ENCODE assay signal across 9 cellular contexts in genomic region chr13:48562296-48563066, GRCh38. TPM values are rescaled to one million over a fixed set of nuclear protein-coding genes. Genes with fewer than 3 reads are reported as not detected.
DNase-seq lines count a peak whose midpoint lies in the region; ATAC-seq, FAIRE-seq and TF ChIP-seq lines count a peak whose summit lies in the region.
"Had no signal": no experiment of that assay in that cellular context is flagged by ENCODE, and none has a peak within 500 bp of the region (broad histone marks: within the 10 kb centered on the region; RNA-seq: fewer than 3 reads in every experiment).

No MANE protein-coding gene starts in this region.

- H3K27ac ChIP-seq in CD4-positive, alpha-beta T cell (ENCODE audit: low read depth, low read length), result no peak overlapping the region

- peak overlapping the region; percentile 11 for H3K4me3 Mint-ChIP-seq in CD4-positive, alpha-beta T cell
- H3K4me3 Mint-ChIP-seq in IgD-negative memory B cell, result peak overlapping the region in 2 of 4 donors; percentile 3 to 13
- H3K4me3 Mint-ChIP-seq in activated CD8-positive, alpha-beta T cell treated with anti-CD3 and anti-CD28 coated beads, Interleukin-2, amount 10 ng/mL, durations not matched to agents 7 days and 5 days, result peak overlapping the region; percentile 70
- H3K4me3 Mint-ChIP-seq in naive thymus-derived CD8-positive, alpha-beta T cell, result peak overlapping the region in 8 of 10 donors; percentile 16 to 55 (median 43)

- H3K27ac Mint-ChIP-seq in CD4-positive, alpha-beta T cell, result peak overlapping the region; percentile 6
- peak overlapping the region in 2 of 3 donors; percentile 2 to 78 for H3K27ac Mint-ChIP-seq in IgD-negative memory B cell
- peak overlapping the region; percentile 90 for H3K27ac Mint-ChIP-seq in activated CD8-positive, alpha-beta T cell treated with anti-CD3 and anti-CD28 coated beads, Interleukin-2, amount 10 ng/mL, durations not matched to agents 7 days and 5 days
- H3K27ac Mint-ChIP-seq in naive thymus-derived CD8-positive, alpha-beta T cell, result peak overlapping the region in 3 of 10 donors; percentile 23 to 64 (median 35)

- no peak for FAIRE-seq in H54 (lab: Jason Lieb, UNC)
- FAIRE-seq: endometrium had no signal

- intact Hi-C loops in CD4-positive, alpha-beta T cell (cut with DNase I, micrococcal nuclease), result loop anchor here in 1 of 2 experiments (1.0 to 5.0 kb wide), 3 partner anchors 30 to 150 kb away; partner anchors contain the start of genes LPAR6 and RCBTB2

- ATAC-seq in CD4-positive, alpha-beta T cell (ENCODE audit: poor library complexity), result peak; percentile 98
- peak; percentile 96 for ATAC-seq in GM21367 (IDR thresholded peaks at IDR 0.05; ENCODE audit: unreplicated experiment)
- peak; percentile 94 for ATAC-seq in activated CD8-positive, alpha-beta T cell treated with anti-CD3 and anti-CD28 coated beads, Interleukin-2, amount 10 ng/mL, durations not matched to agents 7 days and 5 days
- peak; percentile 100 for ATAC-seq in naive thymus-derived CD8-positive, alpha-beta T cell

- peaks cover 29% of the 10 kb centered on the region for H3K27me3 Mint-ChIP-seq in CD4-positive, alpha-beta T cell
- H3K27me3 Mint-ChIP-seq in IgD-negative memory B cell, result peaks cover 59% of the 10 kb centered on the region
- peaks cover 14% of the 10 kb centered on the region for H3K27me3 Mint-ChIP-seq in activated CD8-positive, alpha-beta T cell treated with anti-CD3 and anti-CD28 coated beads, Interleukin-2, amount 10 ng/mL, durations not matched to agents 7 days and 5 days (ENCODE audit: low read depth)
- peaks cover 33 to 72% (median 46%) of the 10 kb centered on the region in 5 donors for H3K27me3 Mint-ChIP-seq in naive thymus-derived CD8-positive, alpha-beta T cell

- DNase-seq in CD4-positive, alpha-beta T cell, result peak; percentile 25 to 66 (median 42)
- DNase-seq in activated CD8-positive, alpha-beta T cell treated with anti-CD3 and anti-CD28 coated beads, Interleukin-2, amount 10 ng/mL, durations not matched to agents 7 days and 5 days, result peak; percentile 93
- DNase-seq in naive thymus-derived CD8-positive, alpha-beta T cell, result peak in 9 of 10 donors; percentile 53 to 87 (median 78)
- no peak for DNase-seq in mesenteric fat pad (ENCODE audit: low spot score)
- no peak for DNase-seq in H54 (ENCODE audit: insufficient read length, low spot score)
- no peak for DNase-seq in LoVo (ENCODE audit: low spot score)

- CTCF ChIA-PET in CD4-positive, alpha-beta T cell (lab: Charles Lee), result interaction anchor here (0.7 to 1.3 kb wide), 3 partner anchors 17 to 319 kb away, joined by 3 to 8 read pairs (median 4); no protein-coding TSS in a partner anchor
- CTCF ChIA-PET in activated CD8-positive, alpha-beta T cell treated with anti-CD3 and anti-CD28 coated beads, Interleukin-2, amount 10 ng/mL, durations not matched to agents 7 days and 5 days (lab: Charles Lee), result interaction anchor here (0.9 to 4.0 kb wide), 10 partner anchors 13 to 524 kb away, joined by 3 to 29 read pairs (median 3); partner anchors contain the start of genes NUDT15 and RCBTB2

- TF ChIP-seq POLR2A in H54 (IDR thresholded peaks at IDR 0.05; ENCODE audit: low read depth, low read length), result no peak

- POLR2A ChIA-PET in CD4-positive, alpha-beta T cell (lab: Charles Lee), result interaction anchor here (0.6 to 5.9 kb wide), 20 partner anchors 8 to 1024 kb away, joined by 3 to 118 read pairs (median 4); partner anchors contain the start of genes LPAR6, MED4, NUDT15 and RCBTB2
- POLR2A ChIA-PET in activated CD8-positive, alpha-beta T cell treated with anti-CD3 and anti-CD28 coated beads, Interleukin-2, amount 10 ng/mL, durations not matched to agents 7 days and 5 days (lab: Charles Lee), result interaction anchor here (1.9 to 3.1 kb wide), 2 partner anchors 30 to 57 kb away, joined by 6 to 23 read pairs; partner anchors contain the start of gene RCBTB2
- POLR2A ChIA-PET in naive thymus-derived CD8-positive, alpha-beta T cell (lab: Charles Lee), result interaction anchor here (0.7 to 2.8 kb wide), 5 partner anchors 29 to 118 kb away, joined by 3 to 33 read pairs (median 3); partner anchors contain the start of gene RCBTB2

- no peak for TF ChIP-seq CTCF in CD4-positive, alpha-beta T cell (IDR thresholded peaks at IDR 0.05)

- no peaks in the 10 kb centered on the region for H3K27me3 ChIP-seq in CD4-positive, alpha-beta T cell (ENCODE audit: control insufficient read depth, insufficient read depth, low read length)

- no peaks in the 10 kb centered on the region for H3K36me3 Mint-ChIP-seq in CD4-positive, alpha-beta T cell (ENCODE audit: low read depth)
- no peaks in the 10 kb centered on the region for H3K36me3 Mint-ChIP-seq in IgD-negative memory B cell
- H3K36me3 Mint-ChIP-seq in activated CD8-positive, alpha-beta T cell treated with anti-CD3 and anti-CD28 coated beads, Interleukin-2, amount 10 ng/mL, durations not matched to agents 7 days and 5 days (ENCODE audit: low read depth), result peaks cover 51% of the 10 kb centered on the region
- peaks cover 0 to 4% (median 0%) of the 10 kb centered on the region in 3 donors for H3K36me3 Mint-ChIP-seq in naive thymus-derived CD8-positive, alpha-beta T cell

- no peaks in the 10 kb centered on the region for H3K9me3 ChIP-seq in CD4-positive, alpha-beta T cell (ENCODE audit: control insufficient read depth, low read length)

- H3K4me1 Mint-ChIP-seq in CD4-positive, alpha-beta T cell (ENCODE audit: low read depth), result peaks cover 59% of the 10 kb centered on the region
- peaks cover 9 to 16% (median 13%) of the 10 kb centered on the region in 3 donors for H3K4me1 Mint-ChIP-seq in IgD-negative memory B cell
- H3K4me1 Mint-ChIP-seq in activated CD8-positive, alpha-beta T cell treated with anti-CD3 and anti-CD28 coated beads, Interleukin-2, amount 10 ng/mL, durations not matched to agents 7 days and 5 days (ENCODE audit: low read depth), result peaks cover 77% of the 10 kb centered on the region
- peaks cover 12 to 51% (median 25%) of the 10 kb centered on the region in 4 donors for H3K4me1 Mint-ChIP-seq in naive thymus-derived CD8-positive, alpha-beta T cell

- no peaks in the 10 kb centered on the region for H3K9me3 Mint-ChIP-seq in CD4-positive, alpha-beta T cell
- peaks cover 3 to 21% (median 19%) of the 10 kb centered on the region in 3 donors for H3K9me3 Mint-ChIP-seq in IgD-negative memory B cell
- peaks cover 31% of the 10 kb centered on the region for H3K9me3 Mint-ChIP-seq in activated CD8-positive, alpha-beta T cell treated with anti-CD3 and anti-CD28 coated beads, Interleukin-2, amount 10 ng/mL, durations not matched to agents 7 days and 5 days (ENCODE audit: insufficient read depth)
- H3K9me3 Mint-ChIP-seq in naive thymus-derived CD8-positive, alpha-beta T cell, result no peaks in the 10 kb centered on the region

RNA-seq across cellular contexts. Expression of gene RCBTB2, which starts 29.6 kb away (rescaled TPM):
- 1 to 10 TPM; 6.1 to 6.5 TPM for total RNA-seq in CD4-positive, alpha-beta T cell
- 3.5 TPM for polyA plus RNA-seq in IgD-negative memory B cell
- 10 to 100 TPM; 31.0 to 31.5 TPM for total RNA-seq in activated CD8-positive, alpha-beta T cell treated with anti-CD3 and anti-CD28 coated beads, Interleukin-2, amount 10 ng/mL, durations not matched to agents 7 days and 5 days
- 1 to 10 TPM; 8.1 to 9.8 TPM for total RNA-seq in naive thymus-derived CD8-positive, alpha-beta T cell
- 10 to 100 TPM in 1 of 3 donors, 1 to 10 TPM in 2; 6.3 to 17.6 (median 6.3) TPM for polyA plus RNA-seq in naive thymus-derived CD8-positive, alpha-beta T cell
- total RNA-seq in mesenteric fat pad, result 11.8 TPM

Comparison
In these comparisons a context has a peak if more than half of its experiments do, and no peak if none do; other contexts are left out.
1. DNase-seq: peak in CD4-positive, alpha-beta T cell (10 of 10), activated CD8-positive, alpha-beta T cell treated with anti-CD3 and anti-CD28 coated beads, Interleukin-2, amount 10 ng/mL, durations not matched to agents 7 days and 5 days (single experiment) and naive thymus-derived CD8-positive, alpha-beta T cell (9 of 10); none in mesenteric fat pad (single experiment), H54 (single experiment) and LoVo (single experiment).
2. Peak in every context shown above with its lines, with median percentiles within 50 percentile points of each other: ATAC-seq.